ENCODE assay signal across 15 cellular contexts in the genomic region with DNA sequence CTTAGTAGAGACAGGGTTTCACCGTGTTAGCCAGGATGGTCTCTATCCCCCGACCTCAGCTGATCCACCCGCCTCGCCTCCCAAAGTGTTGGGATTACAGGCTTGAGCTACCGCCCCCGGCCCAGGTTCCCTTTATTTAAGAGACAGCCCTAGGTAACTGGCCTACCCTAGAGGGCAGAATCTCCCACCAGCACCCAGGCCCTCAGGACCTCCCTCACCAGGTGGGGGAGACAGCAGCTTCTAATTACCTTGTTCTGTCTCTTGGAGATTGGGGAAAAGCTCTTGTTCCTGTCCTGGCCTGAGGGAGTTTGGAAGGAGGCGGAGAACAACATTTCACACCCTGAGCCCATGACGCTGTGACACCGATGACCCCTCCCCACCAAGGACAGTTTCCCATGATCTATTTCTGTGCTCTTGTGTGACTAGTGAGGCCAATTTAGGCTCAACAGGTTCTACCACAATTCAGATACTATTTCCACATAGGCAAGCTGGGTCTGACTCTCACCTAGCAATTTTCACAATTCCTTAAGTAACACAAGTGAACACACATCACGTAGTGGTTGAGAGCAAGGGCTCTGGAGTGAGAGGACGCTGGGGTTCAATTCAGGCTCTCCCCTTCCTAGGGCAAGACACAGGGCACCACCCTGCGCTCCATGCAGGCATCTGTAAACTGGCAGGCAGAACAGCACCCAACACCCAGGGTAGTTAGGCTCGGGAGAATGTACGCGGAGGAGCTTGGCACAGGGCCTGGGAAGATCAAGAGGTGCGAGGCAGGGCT. TPM values are rescaled to one million over a fixed set of nuclear protein-coding genes. Genes with fewer than 3 reads are reported as not detected.
DNase-seq lines count a peak whose midpoint lies in the region; ATAC-seq, FAIRE-seq and TF ChIP-seq lines count a peak whose summit lies in the region.
"Had no signal": no experiment of that assay in that cellular context is flagged by ENCODE, and none has a peak within 500 bp of the region (broad histone marks: within the 10 kb centered on the region; RNA-seq: fewer than 3 reads in every experiment).

No MANE protein-coding gene starts in this region.

- H3K4me2 ChIP-seq in GM12878 (ENCODE audit: control insufficient read depth, insufficient read depth): no peak overlapping the region

- ATAC-seq in GM12878: no peak
- ATAC-seq in right cardiac atrium: peak; percentile 50 to 60
- ATAC-seq in GM19023 (IDR thresholded peaks at IDR 0.05; ENCODE audit: unreplicated experiment): no peak
- ATAC-seq: left colon, upper lobe of right lung had no signal

- no peaks in the 10 kb centered on the region for H3K27me3 ChIP-seq in GM12878 (replicated peaks in 1 of 2; ENCODE audit: control insufficient read depth in 2 of 2, insufficient read depth in 2 of 2, low read length in 1 of 2)
- no peaks in the 10 kb centered on the region for H3K27me3 ChIP-seq in right cardiac atrium (ENCODE audit: control insufficient read depth, insufficient read depth)
- H3K27me3 ChIP-seq in thyroid gland: no peaks in the 10 kb centered on the region
- H3K27me3 ChIP-seq in prostate gland (replicated peaks; ENCODE audit: insufficient read depth): no peaks in the 10 kb centered on the region
- H3K27me3 ChIP-seq in Peyer's patch: no peaks in the 10 kb centered on the region
- H3K27me3 ChIP-seq: upper lobe of right lung had no signal

- 97% methylated on average over 16 of the region's 16 CpGs for WGBS in GM12878 (ENCODE audit: insufficient coverage, insufficient replicate concordance, low lambda C conversion rate, missing lambda C conversion rate)
- 76% methylated on average over 16 of the region's 16 CpGs for WGBS in right cardiac atrium
- 68 to 76% methylated on average over 13 to 16 of the region's 16 CpGs for WGBS in thyroid gland, 2 donors
- WGBS in prostate gland: 73% methylated on average over 16 of the region's 16 CpGs

- TF ChIP-seq RAD21 in GM12878 (IDR thresholded peaks at IDR 0.05; ENCODE audit: insufficient read depth, low read depth, low read length): no peak

- POLR2A ChIA-PET in GM12878 (lab: Charles Lee): interaction anchor here (0.6 to 1.1 kb wide), 2 partner anchors 10 to 32 kb away, joined by 3 to 4 read pairs; no protein-coding TSS in a partner anchor

- H4K20me1 ChIP-seq in GM12878 (ENCODE audit: control insufficient read depth, insufficient read depth): no peaks in the 10 kb centered on the region

- no peak for FAIRE-seq in GM12878 (lab: Jason Lieb, UNC)
- FAIRE-seq: endothelial cell of umbilical vein had no signal

- in situ Hi-C loops in GM12878 (cut with MboI): loop anchor here (25.0 kb wide), 1 partner anchor 891 kb away; the partner anchor contains the start of gene TMEM106A

- H3K9me3 ChIP-seq in GM12878 (replicated peaks; ENCODE audit: control insufficient read depth, insufficient read depth, low read length) (no peaks in the 10 kb centered on the region; the same call in 2 of the 3 replicates), right cardiac atrium (ENCODE audit: control insufficient read depth, low read length) (no peaks in the 10 kb centered on the region), thyroid gland (no peaks in the 10 kb centered on the region), prostate gland (no peaks in the 10 kb centered on the region), Peyer's patch (no peaks in the 10 kb centered on the region)
- H3K9me3 ChIP-seq: upper lobe of right lung had no signal

- TF ChIP-seq POLR2A in GM12878 (IDR thresholded peaks at IDR 0.05; ENCODE audit: low read depth, low read length) (no peak), thyroid gland (IDR thresholded peaks at IDR 0.05) (no peak), prostate gland (IDR thresholded peaks at IDR 0.05) (no peak), Peyer's patch (IDR thresholded peaks at IDR 0.05) (no peak)

- TF ChIP-seq EP300 in GM12878 (IDR thresholded peaks at IDR 0.05; ENCODE audit: borderline replicate concordance in 1 of 2, control insufficient read depth in 1 of 2, low read depth in 2 of 2, low read length in 2 of 2): no peak

- no peak overlapping the region for H3K9ac ChIP-seq in GM12878 (ENCODE audit: control insufficient read depth, insufficient read depth, low read length)

- peaks cover 10% of the 10 kb centered on the region for H3K4me1 ChIP-seq in GM12878 (ENCODE audit: control insufficient read depth, insufficient read depth, low read length)
- peaks cover 23% of the 10 kb centered on the region for H3K4me1 ChIP-seq in right cardiac atrium (ENCODE audit: control insufficient read depth, insufficient read depth, low read length)
- H3K4me1 ChIP-seq in thyroid gland: peaks cover 13 to 23% of the 10 kb centered on the region in 2 donors
- H3K4me1 ChIP-seq in prostate gland (replicated peaks): no peaks in the 10 kb centered on the region
- peaks cover 0 to 2% (median 0%) of the 10 kb centered on the region in 4 donors for H3K4me1 ChIP-seq in Peyer's patch

- TF ChIP-seq CTCF in GM12878 (IDR thresholded peaks at IDR 0.05 in 2 of 3, conservative IDR thresholded peaks at IDR 0.05 in 1 of 3; ENCODE audit: control insufficient read depth in 2 of 3, extremely low read depth in 1 of 3, insufficient read depth in 1 of 3, low read depth in 3 of 3, low read length in 3 of 3) (no peak; a peak in 1 of 6 replicates), thyroid gland (IDR thresholded peaks at IDR 0.05) (no peak), prostate gland (IDR thresholded peaks at IDR 0.05) (no peak), Peyer's patch (IDR thresholded peaks at IDR 0.05) (no peak)

- no peaks in the 10 kb centered on the region; a peak in 2 of 4 replicates for H3K36me3 ChIP-seq in GM12878 (ENCODE audit: control insufficient read depth in 2 of 2, insufficient read depth in 2 of 2, low read length in 1 of 2)
- H3K36me3 ChIP-seq in thyroid gland: no peaks in the 10 kb centered on the region
- no peaks in the 10 kb centered on the region for H3K36me3 ChIP-seq in prostate gland
- H3K36me3 ChIP-seq in Peyer's patch: peaks cover 0 to 10% (median 0%) of the 10 kb centered on the region in 3 donors

- DNase-seq in SIG-M5 treated with dmso at 0.1 percent for 504 hours (lab: John Stamatoyannopoulos, UW; ENCODE audit: unreplicated experiment) (peak; percentile 45), SIG-M5 (lab: John Stamatoyannopoulos, UW) (no peak), GM12878 (ENCODE audit: low read depth, low spot score) (no peak), right cardiac atrium (peak in 2 of 3 donors; percentile 79 to 81), thyroid gland (peak; percentile 47 to 63), prostate gland (ENCODE audit: low spot score) (no peak), Peyer's patch (no peak)
- DNase-seq: activated CD4-positive, CD25-positive, alpha-beta regulatory T cell treated with anti-CD3 and anti-CD28 coated beads, Interleukin-2, amount 50 U/mL, for 72 hours; activated CD8-positive, alpha-beta memory T cell treated with anti-CD3 and anti-CD28 coated beads, Interleukin-2, amount 50 U/mL, for 48 hours; left colon; naive B cell; stimulated activated CD4-positive, alpha-beta T cell treated with anti-CD3 and anti-CD28 coated beads, Interleukin-4, amount 100 ng/mL, for 24 hours; upper lobe of right lung had no signal

- SMC1A ChIA-PET in GM12878 (lab: Charles Lee; ENCODE audit: uncharacterized antibody, unreplicated experiment): interaction anchor here (0.9 kb wide), 1 partner anchor 10 kb away, joined by 4 read pairs; no protein-coding TSS in a partner anchor

- intact Hi-C loops in GM12878 (cut with micrococcal nuclease; ENCODE audit: unreplicated experiment) (no loop called here), right cardiac atrium (cut with DNase I) (no loop called here), thyroid gland (cut with DNase I) (no loop called here), prostate gland (cut with DNase I) (no loop called here)

- no peak overlapping the region for H2AFZ ChIP-seq in GM12878 (ENCODE audit: control insufficient read depth, low read depth, low read length)

- H3K27ac ChIP-seq in GM12878 (ENCODE audit: control insufficient read depth, insufficient read depth) (no peak overlapping the region), right cardiac atrium (ENCODE audit: low read length) (peak overlapping the region; percentile 60), thyroid gland (peak overlapping the region in 1 of 3 donors; percentile 26), prostate gland (no peak overlapping the region), Peyer's patch (no peak overlapping the region)
- H3K27ac ChIP-seq: upper lobe of right lung had no signal

- no peak overlapping the region for H3K4me3 ChIP-seq in GM12878
- H3K4me3 ChIP-seq in right cardiac atrium (ENCODE audit: low read length): no peak overlapping the region
- H3K4me3 ChIP-seq in thyroid gland (replicated peaks in 1 of 3): no peak overlapping the region
- H3K4me3 ChIP-seq in prostate gland: no peak overlapping the region
- H3K4me3 ChIP-seq in Peyer's patch: no peak overlapping the region
- H3K4me3 ChIP-seq: upper lobe of right lung had no signal

- TSS peak; percentile 42 for BruUV-seq in GM12878 (replicated peaks; lab: Mats Ljungman, UMichigan)

- RAD21 ChIA-PET in GM12878 (lab: Charles Lee; ENCODE audit: unreplicated experiment): interaction anchor here (1.4 kb wide), 1 partner anchor 65 kb away, joined by 5 read pairs; no protein-coding TSS in a partner anchor

- CTCF ChIA-PET in GM12878 (lab: Yijun Ruan, JAX): interaction anchor here (1.6 kb wide), 1 partner anchor 20 kb away, joined by 6 read pairs; the partner anchor contains the start of gene HDAC5

- H3K79me2 ChIP-seq in GM12878 (ENCODE audit: control insufficient read depth, insufficient read depth, low read length): peaks cover 14% of the 10 kb centered on the region

RNA-seq across cellular contexts. Expression of gene HDAC5, which starts 20.4 kb away (rescaled TPM):
- 47.3 and 62.5 TPM in 2 replicates for total RNA-seq in GM12878 (2013; cell fraction: nucleolus; rRNA removed)
- total RNA-seq in GM12878 (2014; rRNA removed) (47.1 and 58.0 TPM in 2 replicates), GM12878 (2014; rRNA removed; fragmentation: Illumina TruSeq; extraction: Trizol) (17.7 and 19.7 TPM in 2 replicates), GM12878 (2021) (45.1 and 49.4 TPM in 2 replicates), right cardiac atrium (10 to 100 TPM; 47.9 to 89.2 (median 74.4) TPM), thyroid gland (100 to 1,000 TPM in 2 of 4 donors, 10 to 100 TPM in 2; 69.5 to 142 (median 107) TPM), prostate gland (100 to 1,000 TPM in 1 of 2 donors, 10 to 100 TPM in 1; 71.2 to 145 TPM), Peyer's patch (10 to 100 TPM; 42.4 to 71.0 (median 48.4) TPM)
- 11.4 TPM for polyA plus RNA-seq in GM12878 (2011; ENCODE audit: low read depth)
- polyA plus RNA-seq in GM12878 (2011; rRNA removed) (12.4 and 24.7 TPM in 2 replicates), GM12878 (2014; fragmentation: Illumina TruSeq; extraction: Trizol) (6.6 and 19.2 TPM in 2 replicates), GM12878 (2014; fragmentation: Nextera tagmentation; extraction: Ambion mirVana) (1 to 10 TPM; 1.1 to 2.0 TPM), GM12878 (2014; rRNA removed) (38.9 and 39.3 TPM in 2 replicates), GM12878 (2016; fragmentation: Nextera tagmentation; extraction: Ambion mirVana) (10 to 100 TPM; 30.0 to 34.8 TPM), right cardiac atrium (72.4 TPM)
- 36.5 and 41.2 TPM in 2 replicates for polyA plus RNA-seq in GM12878 (2011; cell fraction: cytosol; rRNA removed)
- 58.9 and 69.3 TPM in 2 replicates for polyA plus RNA-seq in GM12878 (2011; cell fraction: nucleus; rRNA removed)
- polyA plus RNA-seq in GM12878 (2012): 24.2 and 26.0 TPM in 2 replicates
- 52.7 and 88.1 TPM in 2 replicates for polyA minus RNA-seq in GM12878 (2011; rRNA and poly(A)+ RNA removed)
- 29.1 and 31.3 TPM in 2 replicates for polyA minus RNA-seq in GM12878 (2011; cell fraction: cytosol; rRNA and poly(A)+ RNA removed)
- 30.7 and 56.7 TPM in 2 replicates for polyA minus RNA-seq in GM12878 (2011; cell fraction: nucleus; rRNA and poly(A)+ RNA removed)

RNA-seq across cellular contexts. Expression of gene G6PC3, which starts 32.5 kb away (rescaled TPM):
- 30.8 and 38.5 TPM in 2 replicates for total RNA-seq in GM12878 (2013; cell fraction: nucleolus; rRNA removed)
- total RNA-seq in GM12878 (2014; rRNA removed) (35.8 and 36.8 TPM in 2 replicates), GM12878 (2014; rRNA removed; fragmentation: Illumina TruSeq; extraction: Trizol) (19.8 and 20.8 TPM in 2 replicates), GM12878 (2021) (49.9 and 51.8 TPM in 2 replicates), right cardiac atrium (10 to 100 TPM; 31.9 to 46.9 (median 38.5) TPM), thyroid gland (100 to 1,000 TPM in 2 of 4 donors, 10 to 100 TPM in 2; 41.4 to 104 (median 80.8) TPM), prostate gland (10 to 100 TPM; 68.9 to 84.8 TPM), Peyer's patch (10 to 100 TPM in 3 of 4 donors, 1 to 10 TPM in 1; 8.3 to 48.9 (median 33.8) TPM)
- polyA plus RNA-seq in GM12878 (2011; ENCODE audit: low read depth): 16.4 TPM
- polyA plus RNA-seq in GM12878 (2011; rRNA removed) (13.3 and 24.5 TPM in 2 replicates), GM12878 (2014; fragmentation: Illumina TruSeq; extraction: Trizol) (20.7 and 49.2 TPM in 2 replicates), GM12878 (2014; fragmentation: Nextera tagmentation; extraction: Ambion mirVana) (10 to 100 TPM; 13.0 to 18.2 TPM), GM12878 (2014; rRNA removed) (69.1 and 71.7 TPM in 2 replicates), GM12878 (2016; fragmentation: Nextera tagmentation; extraction: Ambion mirVana) (10 to 100 TPM; 81.6 to 93.7 TPM), right cardiac atrium (71.4 TPM)
- 48.6 and 72.9 TPM in 2 replicates for polyA plus RNA-seq in GM12878 (2011; cell fraction: cytosol; rRNA removed)
- polyA plus RNA-seq in GM12878 (2011; cell fraction: nucleus; rRNA removed): 22.6 and 24.8 TPM in 2 replicates
- 35.0 and 49.7 TPM in 2 replicates for polyA plus RNA-seq in GM12878 (2012)
- polyA minus RNA-seq in GM12878 (2011; rRNA and poly(A)+ RNA removed): 29.5 and 57.0 TPM in 2 replicates
- 11.4 and 16.8 TPM in 2 replicates for polyA minus RNA-seq in GM12878 (2011; cell fraction: cytosol; rRNA and poly(A)+ RNA removed)
- polyA minus RNA-seq in GM12878 (2011; cell fraction: nucleus; rRNA and poly(A)+ RNA removed): 18.3 and 33.5 TPM in 2 replicates

RNA-seq across cellular contexts. Expression of gene LSM12, which starts 36.6 kb away (rescaled TPM):
- total RNA-seq in GM12878 (2013; cell fraction: nucleolus; rRNA removed): 15.5 and 19.4 TPM in 2 replicates
- total RNA-seq in GM12878 (2014; rRNA removed) (56.3 and 60.9 TPM in 2 replicates), GM12878 (2014; rRNA removed; fragmentation: Illumina TruSeq; extraction: Trizol) (61.4 and 66.1 TPM in 2 replicates), GM12878 (2021) (74.0 and 75.6 TPM in 2 replicates), right cardiac atrium (10 to 100 TPM; 44.5 to 54.9 (median 49.3) TPM), thyroid gland (10 to 100 TPM; 41.3 to 47.2 (median 43.8) TPM), prostate gland (10 to 100 TPM; 30.0 to 45.2 TPM), Peyer's patch (10 to 100 TPM; 10.7 to 28.4 (median 26.1) TPM)
- polyA plus RNA-seq in GM12878 (2011; ENCODE audit: low read depth): 30.4 TPM
- polyA plus RNA-seq in GM12878 (2011; rRNA removed) (63.5 and 66.5 TPM in 2 replicates), GM12878 (2014; fragmentation: Illumina TruSeq; extraction: Trizol) (87.8 and 94.6 TPM in 2 replicates), GM12878 (2014; fragmentation: Nextera tagmentation; extraction: Ambion mirVana) (100 to 1,000 TPM in 1 of 2 experiments, 10 to 100 TPM in 1; 51.1 to 206 TPM), GM12878 (2014; rRNA removed) (50.6 and 57.3 TPM in 2 replicates), GM12878 (2016; fragmentation: Nextera tagmentation; extraction: Ambion mirVana) (100 to 1,000 TPM; 131 to 132 TPM), right cardiac atrium (35.0 TPM)
- 56.2 and 57.3 TPM in 2 replicates for polyA plus RNA-seq in GM12878 (2011; cell fraction: cytosol; rRNA removed)
- 21.2 and 23.1 TPM in 2 replicates for polyA plus RNA-seq in GM12878 (2011; cell fraction: nucleus; rRNA removed)
- polyA plus RNA-seq in GM12878 (2012): 36.7 and 44.6 TPM in 2 replicates
- 75.6 and 90.0 TPM in 2 replicates for polyA minus RNA-seq in GM12878 (2011; rRNA and poly(A)+ RNA removed)
- 29.1 and 33.5 TPM in 2 replicates for polyA minus RNA-seq in GM12878 (2011; cell fraction: cytosol; rRNA and poly(A)+ RNA removed)
- 9.8 and 16.6 TPM in 2 replicates for polyA minus RNA-seq in GM12878 (2011; cell fraction: nucleus; rRNA and poly(A)+ RNA removed)

RNA-seq across cellular contexts. Expression of gene HROB, which starts 38.7 kb away (rescaled TPM):
- total RNA-seq in GM12878 (2013; cell fraction: nucleolus; rRNA removed): 14.8 and 15.0 TPM in 2 replicates
- total RNA-seq in GM12878 (2014; rRNA removed) (9.2 and 12.4 TPM in 2 replicates), GM12878 (2014; rRNA removed; fragmentation: Illumina TruSeq; extraction: Trizol) (6.4 and 7.0 TPM in 2 replicates), GM12878 (2021) (12.3 and 14.4 TPM in 2 replicates), right cardiac atrium (1 to 10 TPM in 1 of 4 donors, under 1 TPM in 3; 0.47 to 1.4 (median 0.76) TPM), thyroid gland (1 to 10 TPM in 1 of 4 donors, under 1 TPM in 3; 0.20 to 1.1 (median 0.30) TPM), prostate gland (1 to 10 TPM; 1.4 to 8.1 TPM), Peyer's patch (1 to 10 TPM in 3 of 4 donors, under 1 TPM in 1; 0.53 to 5.8 (median 1.6) TPM)
- 6.5 TPM for polyA plus RNA-seq in GM12878 (2011; ENCODE audit: low read depth)
- polyA plus RNA-seq in GM12878 (2011; rRNA removed) (5.9 and 9.9 TPM in 2 replicates), GM12878 (2014; fragmentation: Illumina TruSeq; extraction: Trizol) (9.4 and 9.9 TPM in 2 replicates), GM12878 (2014; fragmentation: Nextera tagmentation; extraction: Ambion mirVana) (1 to 10 TPM; 4.0 to 4.7 TPM), GM12878 (2014; rRNA removed) (10.0 and 10.1 TPM in 2 replicates), GM12878 (2016; fragmentation: Nextera tagmentation; extraction: Ambion mirVana) (10 to 100 TPM; 17.6 to 20.4 TPM), right cardiac atrium (0.38 TPM)
- 16.5 and 17.3 TPM in 2 replicates for polyA plus RNA-seq in GM12878 (2011; cell fraction: cytosol; rRNA removed)
- polyA plus RNA-seq in GM12878 (2011; cell fraction: nucleus; rRNA removed): 23.6 and 24.4 TPM in 2 replicates
- polyA plus RNA-seq in GM12878 (2012): 7.1 and 8.6 TPM in 2 replicates
- polyA minus RNA-seq in GM12878 (2011; rRNA and poly(A)+ RNA removed): 14.3 and 25.7 TPM in 2 replicates
- 7.2 and 9.0 TPM in 2 replicates for polyA minus RNA-seq in GM12878 (2011; cell fraction: cytosol; rRNA and poly(A)+ RNA removed)
- 6.3 and 12.2 TPM in 2 replicates for polyA minus RNA-seq in GM12878 (2011; cell fraction: nucleus; rRNA and poly(A)+ RNA removed)

Comparison
In these comparisons a context has a peak if more than half of its experiments do, and no peak if none do; other contexts are left out.
1. DNase-seq: peak in SIG-M5 treated with dmso at 0.1 percent for 504 hours (single experiment), right cardiac atrium (2 of 3) and thyroid gland (2 of 2); none in SIG-M5 (single experiment), GM12878 (single experiment), prostate gland (single experiment) and Peyer's patch (0 of 3).
2. ATAC-seq: peak in right cardiac atrium (2 of 2); none in GM12878 (single experiment) and GM19023 (single experiment).